ENCODE assay signal across 8 cellular contexts in the genomic region with DNA sequence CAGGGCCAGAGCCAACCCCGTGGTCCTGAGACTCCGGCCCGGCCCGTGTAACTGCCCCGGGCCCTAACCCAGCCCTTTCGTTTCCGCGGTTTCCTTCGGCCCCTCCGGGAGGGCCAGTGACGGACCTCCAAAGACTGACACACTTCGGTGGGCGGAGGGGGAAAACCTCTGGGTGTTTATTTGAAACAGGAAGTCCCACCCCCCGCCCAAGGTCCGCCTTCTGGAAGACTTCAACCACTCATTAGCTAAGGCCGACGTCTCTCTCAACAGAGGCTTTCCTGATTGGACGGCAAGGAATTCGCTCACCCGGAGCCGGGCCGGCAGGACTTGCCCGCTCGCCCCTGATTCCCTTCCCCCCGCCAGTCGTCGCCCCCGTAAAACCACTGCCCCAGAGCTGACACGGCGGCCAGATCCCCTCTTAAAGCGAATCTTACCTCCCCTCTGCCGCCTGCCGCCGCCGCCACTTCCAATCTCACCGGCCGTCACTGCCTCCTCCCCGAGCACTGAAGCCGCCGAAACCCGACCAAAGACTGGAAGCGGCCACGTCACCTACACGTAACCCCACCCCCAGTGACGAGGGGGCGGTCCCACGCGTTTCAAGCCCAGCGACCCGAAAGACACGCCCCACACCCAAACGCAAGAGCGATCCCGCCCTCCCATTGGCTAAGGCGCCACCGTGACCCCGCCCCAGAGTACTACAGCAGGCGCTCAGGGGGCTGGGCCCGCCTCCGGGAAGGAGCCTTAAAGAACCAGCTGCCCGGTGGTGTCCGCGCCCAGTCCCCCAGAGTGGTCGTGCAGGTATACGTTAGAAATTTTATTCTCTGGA. TPM values are rescaled to one million over a fixed set of nuclear protein-coding genes. Genes with fewer than 3 reads are reported as not detected.
DNase-seq lines count a peak whose midpoint lies in the region; ATAC-seq and TF ChIP-seq lines count a peak whose summit lies in the region.

A gene with protein sequence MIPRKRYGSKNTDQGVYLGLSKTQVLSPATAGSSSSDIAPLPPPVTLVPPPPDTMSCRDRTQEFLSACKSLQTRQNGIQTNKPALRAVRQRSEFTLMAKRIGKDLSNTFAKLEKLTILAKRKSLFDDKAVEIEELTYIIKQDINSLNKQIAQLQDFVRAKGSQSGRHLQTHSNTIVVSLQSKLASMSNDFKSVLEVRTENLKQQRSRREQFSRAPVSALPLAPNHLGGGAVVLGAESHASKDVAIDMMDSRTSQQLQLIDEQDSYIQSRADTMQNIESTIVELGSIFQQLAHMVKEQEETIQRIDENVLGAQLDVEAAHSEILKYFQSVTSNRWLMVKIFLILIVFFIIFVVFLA (minus strand): TSS at position 532 of the 826 bp plus-strand sequence. CDS start 808 bp downstream, outside the sequence.

- H3K27ac ChIP-seq in ACC112 (ENCODE audit: low read depth, low read length) (peak within 1 kb of the TSS; percentile 86), VCaP (peak within 1 kb of the TSS; percentile 79), breast epithelium (peak within 1 kb of the TSS; percentile 98), iPS-18a (ENCODE audit: low read length) (peak within 1 kb of the TSS; percentile 58), skeletal muscle tissue (ENCODE audit: low read depth, low read length) (peak within 1 kb of the TSS; percentile 98)

- H3K4me1 ChIP-seq in ACC112 (ENCODE audit: control insufficient read depth, insufficient read depth, low read length, unreplicated experiment), result peaks cover 13% of the 10 kb centered on the region
- peaks cover 4 to 6% of the 10 kb centered on the region in 2 donors for H3K4me1 ChIP-seq in breast epithelium
- peaks cover 6% of the 10 kb centered on the region for H3K4me1 ChIP-seq in iPS-18a (ENCODE audit: control insufficient read depth, low read depth, low read length)
- H3K4me1 ChIP-seq in skeletal muscle tissue (ENCODE audit: control insufficient read depth in 3 of 3, insufficient read depth in 3 of 3, low read length in 3 of 3), result peaks cover 24 to 36% (median 35%) of the 10 kb centered on the region in 3 donors

- ATAC-seq in GM18870 (IDR thresholded peaks at IDR 0.05; ENCODE audit: unreplicated experiment) (peak; percentile 66), HG03135 (IDR thresholded peaks at IDR 0.05; ENCODE audit: unreplicated experiment) (peak; percentile 76)

- no peak for TF ChIP-seq CTCF in VCaP (conservative IDR thresholded peaks at IDR 0.05)
- no peak for TF ChIP-seq CTCF in breast epithelium (IDR thresholded peaks at IDR 0.05)

- intact Hi-C loops in breast epithelium (cut with DNase I; ENCODE audit: low total_unique reads), result loop anchor here (10.0 kb wide), 1 partner anchor 47 kb away; a partner anchor contains a TSS

- H3K4me3 ChIP-seq in ACC112 (ENCODE audit: low read depth, low read length), result peak within 1 kb of the TSS; percentile 97
- peak within 1 kb of the TSS; percentile 74 to 92 (median 88) for H3K4me3 ChIP-seq in breast epithelium
- peak within 1 kb of the TSS; percentile 81 for H3K4me3 ChIP-seq in iPS-18a (ENCODE audit: low read length)
- peak within 1 kb of the TSS; percentile 63 to 91 (median 88) for H3K4me3 ChIP-seq in skeletal muscle tissue (ENCODE audit: low read length in 3 of 3)

- no peaks in the 10 kb centered on the region for H3K9me3 ChIP-seq in breast epithelium
- no peaks in the 10 kb centered on the region for H3K9me3 ChIP-seq in iPS-18a (ENCODE audit: control insufficient read depth, low read depth, low read length)
- no peaks in the 10 kb centered on the region for H3K9me3 ChIP-seq in skeletal muscle tissue (ENCODE audit: control insufficient read depth in 3 of 3, low read length in 3 of 3)

- H3K9ac ChIP-seq in iPS-18a (ENCODE audit: low read length) (peak within 1 kb of the TSS; percentile 69), skeletal muscle tissue (ENCODE audit: low read depth in 1 of 3, low read length in 3 of 3) (peak within 1 kb of the TSS; percentile 95 to 97 (median 96))

- H3K36me3 ChIP-seq in ACC112 (ENCODE audit: insufficient read depth, low read length) (0 out of 2 replicates have a peak, but pooled peaks cover 2% of the 10 kb centered on the region), breast epithelium (no peaks in the 10 kb centered on the region), iPS-18a (ENCODE audit: control insufficient read depth, low read depth, low read length) (peaks cover 40% of the 10 kb centered on the region), skeletal muscle tissue (ENCODE audit: control insufficient read depth in 3 of 3, insufficient read depth in 3 of 3, low read length in 3 of 3) (peaks cover 36 to 44% (median 44%) of the 10 kb centered on the region in 3 donors)

- TF ChIP-seq POLR2A in breast epithelium (IDR thresholded peaks at IDR 0.05), result peak; percentile 92

- no peaks in the 10 kb centered on the region for H3K27me3 ChIP-seq in ACC112 (ENCODE audit: insufficient read depth, low read length)
- no peaks in the 10 kb centered on the region for H3K27me3 ChIP-seq in breast epithelium
- H3K27me3 ChIP-seq in iPS-18a (ENCODE audit: control insufficient read depth, insufficient read depth, low read length), result no peaks in the 10 kb centered on the region
- H3K27me3 ChIP-seq in skeletal muscle tissue (ENCODE audit: control insufficient read depth in 3 of 3, insufficient read depth in 3 of 3, low read length in 3 of 3), result no peaks in the 10 kb centered on the region

- DNase-seq in NCI-H2196 treated with DMSO at 0.1 percent for 48 hours (lab: John Stamatoyannopoulos, UW; ENCODE audit: unreplicated experiment) (peak; percentile 98), breast epithelium (ENCODE audit: low spot score in 2 of 2) (peak; percentile 100)

- peak within 1 kb of the TSS; percentile 58 for H2AFZ ChIP-seq in ACC112 (ENCODE audit: low read length, unreplicated experiment)

- peaks cover 45% of the 10 kb centered on the region for H3K79me2 ChIP-seq in ACC112 (ENCODE audit: control insufficient read depth, insufficient read depth, low read length, unreplicated experiment)

RNA-seq across cellular contexts. Expression of the gene that starts here (rescaled TPM):
- 10 to 100 TPM; 30.8 to 42.3 (median 34.2) TPM for total RNA-seq in breast epithelium
- total RNA-seq in skeletal muscle tissue, result 33.9 TPM

Comparison
In these comparisons a context has a peak if more than half of its experiments do, and no peak if none do; other contexts are left out.
1. Peak in every context shown above with its lines: DNase-seq, ATAC-seq, H3K4me3 ChIP-seq and H3K27ac ChIP-seq.